Comparison of ENCODE assay signal across 1 cellular context in genomic region chr16:58419241-58420012, GRCh38.
TF ChIP-seq lines count a peak whose summit lies in the region.

No MANE protein-coding gene starts in this region.

TF ChIP-seq in GM12878, 131 proteins besides CTCF, POLR2A, EP300 and RAD21:
- TF ChIP-seq MEF2B (IDR thresholded peaks at IDR 0.05; ENCODE audit: partially characterized antibody, poor library complexity, severe bottlenecking) = peak; percentile 52
- TF ChIP-seq SREBF1 (IDR thresholded peaks at IDR 0.05; ENCODE audit: low read length) = no peak
- TF ChIP-seq NFXL1 (IDR thresholded peaks at IDR 0.05; ENCODE audit: borderline replicate concordance) = no peak
- no peak for TF ChIP-seq ZNF217 (IDR thresholded peaks at IDR 0.05)
- no peak for TF ChIP-seq ZBTB4 (CRISPR knock-in tag; IDR thresholded peaks at IDR 0.05)
- no peak for TF ChIP-seq EZH2 (IDR thresholded peaks at IDR 0.05; ENCODE audit: borderline replicate concordance, control insufficient read depth, low read depth, low read length)
- TF ChIP-seq SIX5 (IDR thresholded peaks at IDR 0.05; ENCODE audit: low read depth, low read length, severe bottlenecking) = no peak
- TF ChIP-seq EGR1 (IDR thresholded peaks at IDR 0.05; ENCODE audit: borderline replicate concordance in 1 of 2, low read depth in 2 of 2, low read length in 2 of 2) = no peak
- TF ChIP-seq ZNF274 (IDR thresholded peaks at IDR 0.05; ENCODE audit: insufficient read depth, insufficient read length) = no peak
- TF ChIP-seq SPI1 (IDR thresholded peaks at IDR 0.05; ENCODE audit: borderline replicate concordance, insufficient read depth, low read depth, low read length) = 0 out of 2 replicates have a peak, but pooled peaks have one; percentile 15
- no peak for TF ChIP-seq RAD51 (IDR thresholded peaks at IDR 0.05)
- TF ChIP-seq YY1 (IDR thresholded peaks at IDR 0.05; ENCODE audit: low read depth, low read length) = no peak
- no peak for TF ChIP-seq ZNF207 (IDR thresholded peaks at IDR 0.05; ENCODE audit: borderline replicate concordance)
- TF ChIP-seq ZNF24 (IDR thresholded peaks at IDR 0.05) = 0 out of 2 replicates have a peak, but pooled peaks have one; percentile 18
- peak; percentile 23; the same call in 1 of the 2 replicates for TF ChIP-seq MTA2 (IDR thresholded peaks at IDR 0.05; ENCODE audit: low read depth)
- TF ChIP-seq WRNIP1 (IDR thresholded peaks at IDR 0.05; ENCODE audit: borderline replicate concordance, low read depth, low read length) = no peak
- TF ChIP-seq ATF3 (IDR thresholded peaks at IDR 0.05; ENCODE audit: borderline replicate concordance, extremely low read depth, low read depth, low read length) = no peak
- no peak for TF ChIP-seq LARP7 (IDR thresholded peaks at IDR 0.05)
- no peak for TF ChIP-seq ATF2 (IDR thresholded peaks at IDR 0.05; ENCODE audit: low read length)
- TF ChIP-seq CREM (IDR thresholded peaks at IDR 0.05; ENCODE audit: low read depth) = no peak
- no peak for TF ChIP-seq NR2F1 (conservative IDR thresholded peaks at IDR 0.05)
- TF ChIP-seq NBN (IDR thresholded peaks at IDR 0.05) = no peak
- TF ChIP-seq HDAC6 (IDR thresholded peaks at IDR 0.05; ENCODE audit: unreplicated experiment) = no peak
- no peak for TF ChIP-seq MYC (IDR thresholded peaks at IDR 0.05; ENCODE audit: insufficient read depth, insufficient read length, insufficient replicate concordance, low read length, severe bottlenecking)
- TF ChIP-seq BCL3 (IDR thresholded peaks at IDR 0.05; ENCODE audit: borderline replicate concordance, insufficient read depth, low read depth, low read length, poor library complexity, severe bottlenecking) = no peak
